22 cellular contexts compared by ENCODE assay signal in the genomic region with DNA sequence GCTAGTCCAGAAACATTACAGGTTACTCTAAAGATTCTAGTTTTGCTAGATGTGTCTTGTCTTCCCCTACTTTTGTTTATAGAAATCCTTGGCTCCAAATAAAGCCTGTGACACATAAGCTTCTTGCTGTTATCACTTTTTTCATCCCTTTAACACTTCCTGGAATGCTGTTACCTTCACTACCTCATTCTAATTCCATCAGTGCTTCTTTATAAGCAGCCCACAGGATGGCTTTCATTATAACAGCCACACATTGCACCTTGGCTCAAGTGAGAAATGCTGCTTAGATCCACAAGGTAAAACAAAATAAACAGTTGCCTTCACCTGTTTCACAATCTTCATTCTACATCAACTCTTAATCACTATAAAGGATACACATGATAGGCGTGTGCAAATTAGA.
DNase-seq lines count a peak whose midpoint lies in the region; ATAC-seq, FAIRE-seq and TF ChIP-seq lines count a peak whose summit lies in the region.
"Had no signal": no experiment of that assay in that cellular context is flagged by ENCODE, and none has a peak within 500 bp of the region (broad histone marks: within the 10 kb centered on the region; RNA-seq: fewer than 3 reads in every experiment).

No MANE protein-coding gene starts in this region.

- peaks cover 6% of the 10 kb centered on the region for H3K4me1 ChIP-seq in IMR-90 (ENCODE audit: control insufficient read depth, insufficient read depth, low read length)
- H3K4me1 ChIP-seq in mesendoderm (ENCODE audit: control insufficient read depth, low read depth, low read length) = peaks cover 3% of the 10 kb centered on the region
- peaks cover 12% of the 10 kb centered on the region for H3K4me1 ChIP-seq in rectal smooth muscle tissue (ENCODE audit: control insufficient read depth, insufficient read depth, low read length)
- H3K4me1 ChIP-seq in HAP-1 = peaks cover 9% of the 10 kb centered on the region
- H3K4me1 ChIP-seq in osteoblast (ENCODE audit: insufficient read depth, low read length) = peaks cover 3% of the 10 kb centered on the region
- H3K4me1 ChIP-seq: BLaER1 had no signal

- H2BK20ac ChIP-seq in IMR-90 (ENCODE audit: low read depth, low read length) = no peak overlapping the region

- no peaks in the 10 kb centered on the region; the same call in 1 of the 2 replicates for H3K9me1 ChIP-seq in IMR-90 (ENCODE audit: insufficient read depth, low read length)

- H4K91ac ChIP-seq in IMR-90 (ENCODE audit: insufficient read depth, low read depth, low read length) = no peak overlapping the region

- H3K9me3 ChIP-seq in IMR-90 (ENCODE audit: control insufficient read depth, insufficient read depth, low read length) = no peaks in the 10 kb centered on the region
- H3K9me3 ChIP-seq in HAP-1 = no peaks in the 10 kb centered on the region
- no peaks in the 10 kb centered on the region for H3K9me3 ChIP-seq in osteoblast (ENCODE audit: low read depth, low read length)
- H3K9me3 ChIP-seq: BE2C, BLaER1 had no signal

- no peak for TF ChIP-seq RAD21 in IMR-90 (IDR thresholded peaks at IDR 0.05; ENCODE audit: low read length)

- intact Hi-C loops in IMR-90 (cut with micrococcal nuclease) = no loop called here

- H3K4ac ChIP-seq in IMR-90 (ENCODE audit: low read depth, low read length) (no peak overlapping the region), mesendoderm (ENCODE audit: low read depth, low read length) (no peak overlapping the region)

- H2AFZ ChIP-seq in IMR-90 (replicated peaks; ENCODE audit: low read length, poor library complexity) (no peak overlapping the region), osteoblast (ENCODE audit: low read length) (no peak overlapping the region)

- BruUV-seq in IMR-90 (replicated peaks; lab: Mats Ljungman, UMichigan) = no TSS peak

- H3K79me2 ChIP-seq in mesendoderm (ENCODE audit: control insufficient read depth, insufficient read depth, low read length) = no peaks in the 10 kb centered on the region
- peaks cover 2% of the 10 kb centered on the region for H3K79me2 ChIP-seq in osteoblast (ENCODE audit: insufficient read depth, low read length)

- no CpG with 5 or more reads among the region's 1 CpG for WGBS in IMR-90 (ENCODE audit: extremely low coverage in 2 of 2, insufficient read length in 1 of 2), 2 experiments
- no CpG with 5 or more reads among the region's 1 CpG for WGBS in mesendoderm (ENCODE audit: extremely low coverage, insufficient coverage, low lambda C conversion rate)

- H2BK15ac ChIP-seq in IMR-90 (ENCODE audit: low read depth, low read length) = no peak overlapping the region
- H2BK15ac ChIP-seq in mesendoderm (replicated peaks; ENCODE audit: low read depth) = no peak overlapping the region

- H4K8ac ChIP-seq in IMR-90 (ENCODE audit: low read depth in 2 of 2, low read length in 2 of 2) (no peak overlapping the region), mesendoderm (ENCODE audit: low read depth, low read length) (no peak overlapping the region)

- peak; percentile 58 for FAIRE-seq in D721Med (lab: Jason Lieb, UNC)
- FAIRE-seq: A204.1, GM12891, GM19239 had no signal

- in situ Hi-C loops in IMR-90 (cut with MboI; ENCODE audit: low sequenced_read_pairs) = no loop called here
- in situ Hi-C loops in HAP-1 (cut with MboI; ENCODE audit: low sequenced_read_pairs) = no loop called here

- H3K9ac ChIP-seq in IMR-90 (ENCODE audit: low read depth, low read length) = no peak overlapping the region
- no peak overlapping the region for H3K9ac ChIP-seq in mesendoderm (ENCODE audit: low read length)
- no peak overlapping the region for H3K9ac ChIP-seq in rectal smooth muscle tissue (ENCODE audit: low read length)
- H3K9ac ChIP-seq: BLaER1 had no signal

- no peaks in the 10 kb centered on the region; a peak in 2 of 4 replicates for H3K79me1 ChIP-seq in IMR-90 (ENCODE audit: low read depth in 1 of 2, low read length in 2 of 2)
- H3K79me1 ChIP-seq in mesendoderm (ENCODE audit: low read length) = no peaks in the 10 kb centered on the region

- H3K18ac ChIP-seq in IMR-90 (ENCODE audit: low read depth, low read length) (no peak overlapping the region; the same call in 1 of the 2 replicates), mesendoderm (ENCODE audit: low read length) (no peak overlapping the region)

- H3K23ac ChIP-seq in IMR-90 (ENCODE audit: low read depth, low read length) (no peak overlapping the region), mesendoderm (ENCODE audit: low read length) (no peak overlapping the region)

- no peak overlapping the region for H3K4me3 ChIP-seq in IMR-90 (ENCODE audit: insufficient read depth, low read depth, low read length)
- H3K4me3 ChIP-seq in mesendoderm (ENCODE audit: low read length) = no peak overlapping the region
- no peak overlapping the region for H3K4me3 ChIP-seq in rectal smooth muscle tissue (ENCODE audit: low read length)
- no peak overlapping the region for H3K4me3 ChIP-seq in HAP-1
- H3K4me3 ChIP-seq in osteoblast (ENCODE audit: insufficient read depth, low read length) = no peak overlapping the region
- H3K4me3 ChIP-seq: BLaER1 had no signal

- H2BK120ac ChIP-seq in IMR-90 (ENCODE audit: low read depth, low read length) = no peak overlapping the region
- no peak overlapping the region for H2BK120ac ChIP-seq in mesendoderm (ENCODE audit: low read depth, low read length)

- H3K56ac ChIP-seq in IMR-90 (ENCODE audit: extremely low read depth, insufficient read depth, low read length) (no peak overlapping the region), mesendoderm (ENCODE audit: low read length) (no peak overlapping the region)

- no peak overlapping the region for H3K14ac ChIP-seq in IMR-90 (replicated peaks; ENCODE audit: low read depth, low read length)

- no peak overlapping the region for H3K27ac ChIP-seq in IMR-90 (ENCODE audit: insufficient read depth, low read length)
- H3K27ac ChIP-seq in mesendoderm (ENCODE audit: low read depth, low read length) = no peak overlapping the region
- peak overlapping the region; percentile 45 for H3K27ac ChIP-seq in rectal smooth muscle tissue (ENCODE audit: low read depth, low read length)
- H3K27ac ChIP-seq in osteoblast (ENCODE audit: low read depth, low read length) = no peak overlapping the region
- H3K27ac ChIP-seq: BLaER1 had no signal

- dilution Hi-C loops in IMR-90 (cut with HindIII; ENCODE audit: low sequenced_read_pairs, unreplicated experiment) = no loop called here

- DNase-seq in D721Med (ENCODE audit: insufficient read length, low spot score) (no peak), IMR-90 (no peak), mesendoderm (peak; percentile 69), HAP-1 (ENCODE audit: low spot score in 2 of 2) (no peak), osteoblast (ENCODE audit: insufficient read length, low spot score, missing footprints) (no peak)
- DNase-seq: 8988T; ACHN; BE2C; C1 segment of cervical spinal cord; CD4-positive, alpha-beta memory T cell; CD4-positive, CD25-positive, alpha-beta regulatory T cell; CD8-positive, alpha-beta memory T cell; COR-L47; DMS79 treated with DMSO at 0.1 percent for 48 hours; GF-D8 had no signal

- TF ChIP-seq POLR2A in IMR-90 (IDR thresholded peaks at IDR 0.05; ENCODE audit: low read depth, low read length) = no peak

- ATAC-seq in IMR-90 (ENCODE audit: low read depth) (no peak), GM21619 (IDR thresholded peaks at IDR 0.05; ENCODE audit: unreplicated experiment) (no peak)
- no peak for ATAC-seq in activated CD4-positive, CD25-positive, alpha-beta regulatory T cell treated with anti-CD3 and anti-CD28 coated beads, Interleukin-2, amount 50 U/mL, for 24 hours

- H2BK5ac ChIP-seq in IMR-90 (ENCODE audit: low read depth, low read length, poor library complexity, severe bottlenecking) (no peak overlapping the region), mesendoderm (ENCODE audit: low read length) (no peak overlapping the region)

- POLR2A ChIA-PET in IMR-90 (lab: Charles Lee; ENCODE audit: unreplicated experiment) = no interaction called here

- H2AK9ac ChIP-seq in IMR-90 (replicated peaks; ENCODE audit: low read depth, low read length, poor library complexity) = no peak overlapping the region

- H3K36me3 ChIP-seq in IMR-90 (ENCODE audit: control insufficient read depth, insufficient read depth, low read length) (no peaks in the 10 kb centered on the region), mesendoderm (ENCODE audit: control insufficient read depth, insufficient read depth, low read length) (no peaks in the 10 kb centered on the region), rectal smooth muscle tissue (ENCODE audit: control insufficient read depth, insufficient read depth, low read length) (no peaks in the 10 kb centered on the region), HAP-1 (replicated peaks) (no peaks in the 10 kb centered on the region), osteoblast (ENCODE audit: insufficient read depth, low read length) (no peaks in the 10 kb centered on the region)
- H3K36me3 ChIP-seq: BE2C, BLaER1 had no signal

- no peak for TF ChIP-seq CTCF in D721Med (IDR thresholded peaks at IDR 0.05; ENCODE audit: insufficient read depth, missing control alignments)
- no peak for TF ChIP-seq CTCF in IMR-90 (conservative IDR thresholded peaks at IDR 0.05; ENCODE audit: low read depth, low read length)
- TF ChIP-seq CTCF in osteoblast (IDR thresholded peaks at IDR 0.05; ENCODE audit: extremely low read depth, low read depth, low read length) = no peak

- CTCF ChIA-PET in IMR-90 (lab: Yijun Ruan, JAX) = interaction anchor here (0.6 to 1.6 kb wide), 4 partner anchors 15 to 209 kb away, joined by 3 to 4 read pairs (median 3); no protein-coding TSS in a partner anchor

- H3K27me3 ChIP-seq in IMR-90 (ENCODE audit: control insufficient read depth, insufficient read depth, low read length) (no peaks in the 10 kb centered on the region), mesendoderm (ENCODE audit: insufficient read depth, low read length, poor library complexity) (no peaks in the 10 kb centered on the region), rectal smooth muscle tissue (ENCODE audit: control insufficient read depth, insufficient read depth, low read length) (no peaks in the 10 kb centered on the region), HAP-1 (ENCODE audit: low read depth) (no peaks in the 10 kb centered on the region), osteoblast (ENCODE audit: insufficient read depth, low read length) (no peaks in the 10 kb centered on the region)
- H3K27me3 ChIP-seq: BE2C, BLaER1 had no signal

- H4K20me1 ChIP-seq in IMR-90 (ENCODE audit: insufficient read depth, low read length) = no peaks in the 10 kb centered on the region
- H4K20me1 ChIP-seq in osteoblast (ENCODE audit: insufficient read depth, low read length) = no peaks in the 10 kb centered on the region
- H4K20me1 ChIP-seq: BLaER1 had no signal

- H3K4me2 ChIP-seq in IMR-90 (ENCODE audit: low read depth, low read length) (no peak overlapping the region), mesendoderm (ENCODE audit: low read length) (no peak overlapping the region), osteoblast (ENCODE audit: insufficient read depth, low read length) (no peak overlapping the region)
- H3K4me2 ChIP-seq: BLaER1 had no signal

- H2AK5ac ChIP-seq in IMR-90 (ENCODE audit: low read depth, low read length) (no peak overlapping the region), mesendoderm (ENCODE audit: low read length) (no peak overlapping the region)

- peak overlapping the region; percentile 48; the same call in 1 of the 2 replicates for H4K5ac ChIP-seq in IMR-90 (ENCODE audit: low read depth, low read length)
- H4K5ac ChIP-seq in mesendoderm (ENCODE audit: low read length) = no peak overlapping the region

TF ChIP-seq in IMR-90, 13 proteins besides CTCF, POLR2A, EP300 and RAD21:
- no peak for TF ChIP-seq RCOR1 (IDR thresholded peaks at IDR 0.05; ENCODE audit: insufficient replicate concordance, low read length)
